Comparison of ENCODE assay signal across 20 cellular contexts in the genomic region with DNA sequence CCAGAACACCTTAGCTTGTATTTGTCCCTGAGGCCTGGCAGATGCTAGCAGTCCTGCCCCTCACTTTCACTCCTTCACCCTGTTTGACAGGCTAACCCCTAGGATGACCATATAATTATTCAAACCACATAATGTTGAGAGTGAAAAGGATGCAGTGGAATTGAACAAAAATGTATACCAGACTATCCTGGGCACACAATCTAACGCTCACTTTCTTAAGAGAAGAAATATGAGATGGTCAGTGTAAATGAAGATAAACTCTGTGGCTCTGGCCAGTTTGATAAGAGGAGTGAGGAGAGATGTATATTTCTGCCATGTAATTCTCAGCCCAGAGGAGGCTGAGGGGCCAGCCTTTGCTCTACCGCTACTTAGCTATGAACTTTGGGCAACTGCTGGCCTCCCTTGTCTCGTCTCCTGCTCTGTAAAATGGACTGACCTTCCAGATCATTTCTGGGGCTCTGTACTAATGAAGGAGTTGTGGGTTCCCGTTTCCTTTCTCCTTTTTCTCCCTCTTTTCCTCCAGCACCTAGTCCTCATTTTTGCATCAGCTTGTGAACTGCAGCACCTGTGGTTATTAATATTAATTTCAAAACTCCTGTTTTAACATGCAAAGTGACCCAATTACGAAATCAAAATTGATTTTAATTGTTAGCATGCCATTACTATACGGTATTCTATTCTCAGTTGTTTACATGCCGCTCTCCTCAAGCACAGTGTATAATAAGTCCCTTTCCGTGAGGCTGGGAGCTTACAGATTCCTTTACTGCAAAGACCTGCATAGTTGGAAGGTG.
"Had no signal": no experiment of that assay in that cellular context is flagged by ENCODE, and none has a peak within 500 bp of the region (broad histone marks: within the 10 kb centered on the region; RNA-seq: fewer than 3 reads in every experiment).

No MANE protein-coding gene starts in this region.

- H3K9me3 Mint-ChIP-seq: stimulated activated naive B cell treated with anti-CD40 and anti-IgM and Interleukin-4, amounts not matched to agents 10 μg/mL and 1 μg/mL and 100 μg/mL, for 72 hours had no signal

- H2AFZ ChIP-seq: hepatocyte had no signal

- H3K4me1 ChIP-seq: spleen, tibial artery, upper lobe of left lung, uterus had no signal

- H3K36me3 Mint-ChIP-seq: naive thymus-derived CD8-positive, alpha-beta T cell; stimulated activated naive B cell treated with anti-CD40 and anti-IgM and Interleukin-4, amounts not matched to agents 10 μg/mL and 1 μg/mL and 100 μg/mL, for 72 hours had no signal

- ATAC-seq: foreskin keratinocyte; left colon; mucosa of descending colon; naive thymus-derived CD8-positive, alpha-beta T cell; sciatic nerve; stimulated activated naive B cell treated with anti-CD40 and anti-IgM and Interleukin-4, amounts not matched to agents 10 μg/mL and 1 μg/mL and 100 μg/mL, for 72 hours had no signal

- H3K9me3 ChIP-seq: esophagus muscularis mucosa, mucosa of descending colon, spleen, tibial artery, upper lobe of left lung, uterus had no signal

- DNase-seq: effector memory CD4-positive, alpha-beta T cell; left colon; left ventricle myocardium superior; mucosa of descending colon; naive thymus-derived CD8-positive, alpha-beta T cell; spleen; stimulated activated CD4-positive, alpha-beta T cell treated with anti-CD3 and anti-CD28 coated beads, Interleukin-15, amount 100 ng/mL, for 24 hours; stimulated activated CD4-positive, alpha-beta T cell treated with anti-CD3 and anti-CD28 coated beads, Interleukin-1b, Interleukin-23, amount 100 ng/mL, for 48 hours; stimulated activated CD4-positive, alpha-beta T cell treated with anti-CD3 and anti-CD28 coated beads, Interleukin-4, amount 100 ng/mL, for 24 hours; stimulated activated naive B cell treated with anti-CD40 and anti-IgM and Interleukin-4, amounts not matched to agents 10 μg/mL and 1 μg/mL and 100 μg/mL, for 72 hours; tibial artery; upper lobe of left lung; uterus had no signal

- H3K27me3 ChIP-seq: foreskin keratinocyte, hepatocyte, upper lobe of left lung, uterus had no signal

- H3K36me3 ChIP-seq: esophagus muscularis mucosa, spleen, tibial artery, upper lobe of left lung, uterus had no signal

- H3K4me3 ChIP-seq: esophagus muscularis mucosa, hepatocyte, lung, mucosa of descending colon, spleen, tibial artery, upper lobe of left lung, uterus had no signal

- H3K79me2 ChIP-seq: hepatocyte had no signal

- FAIRE-seq: endometrium had no signal

- H3K27ac Mint-ChIP-seq: naive thymus-derived CD8-positive, alpha-beta T cell; stimulated activated naive B cell treated with anti-CD40 and anti-IgM and Interleukin-4, amounts not matched to agents 10 μg/mL and 1 μg/mL and 100 μg/mL, for 72 hours had no signal

- H3K4me3 Mint-ChIP-seq: naive thymus-derived CD8-positive, alpha-beta T cell; neural crest cell; stimulated activated naive B cell treated with anti-CD40 and anti-IgM and Interleukin-4, amounts not matched to agents 10 μg/mL and 1 μg/mL and 100 μg/mL, for 72 hours had no signal

- H3K27ac ChIP-seq: foreskin keratinocyte, hepatocyte, spleen, tibial artery, upper lobe of left lung, uterus had no signal

- H3K4me2 ChIP-seq: hepatocyte had no signal
